2 cellular contexts compared by ENCODE assay signal in genomic region chr17:74520790-74521480, GRCh38.
TF ChIP-seq lines count a peak whose summit lies in the region.

No MANE protein-coding gene starts in this region.

TF ChIP-seq in GM12878, 131 proteins besides CTCF, POLR2A, EP300 and RAD21:
- 0 out of 2 replicates have a peak, but pooled peaks have one; percentile 5 for TF ChIP-seq ZNF217 (IDR thresholded peaks at IDR 0.05)
- no peak for TF ChIP-seq NR2C1 (IDR thresholded peaks at IDR 0.05)
- no peak for TF ChIP-seq POU2F2 (IDR thresholded peaks at IDR 0.05; ENCODE audit: borderline replicate concordance, low read depth, low read length)
- TF ChIP-seq MTA2 (IDR thresholded peaks at IDR 0.05; ENCODE audit: low read depth) = no peak
- TF ChIP-seq NRF1 (conservative IDR thresholded peaks at IDR 0.05; ENCODE audit: low read depth, low read length) = no peak
TF ChIP-seq in GM12878: peak in this region for 1.

TF ChIP-seq in liver, 16 proteins besides CTCF, POLR2A, EP300 and RAD21:
- no peak for TF ChIP-seq HNF4G (IDR thresholded peaks at IDR 0.05)
- no peak for TF ChIP-seq YY1 (IDR thresholded peaks at IDR 0.05)
- TF ChIP-seq, protein P1, sequence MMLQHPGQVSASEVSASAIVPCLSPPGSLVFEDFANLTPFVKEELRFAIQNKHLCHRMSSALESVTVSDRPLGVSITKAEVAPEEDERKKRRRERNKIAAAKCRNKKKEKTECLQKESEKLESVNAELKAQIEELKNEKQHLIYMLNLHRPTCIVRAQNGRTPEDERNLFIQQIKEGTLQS (IDR thresholded peaks at IDR 0.05) = no peak
- TF ChIP-seq REST (IDR thresholded peaks at IDR 0.05) = no peak
- no peak for TF ChIP-seq TAF1 (conservative IDR thresholded peaks at IDR 0.05)
- no peak for TF ChIP-seq HNF4A (conservative IDR thresholded peaks at IDR 0.05)
- TF ChIP-seq GABPA (IDR thresholded peaks at IDR 0.05 in 1 of 2, conservative IDR thresholded peaks at IDR 0.05 in 1 of 2) = no peak
